ENCODE assay signal across 1 cellular context in genomic region chr4:184099541-184099966, GRCh38.
TF ChIP-seq lines count a peak whose summit lies in the region.

No MANE protein-coding gene starts in this region.

TF ChIP-seq in SK-N-SH, 30 proteins besides CTCF, POLR2A, EP300 and RAD21 (continued from another document):
- TF ChIP-seq IRF3 (IDR thresholded peaks at IDR 0.05; ENCODE audit: low read depth, low read length) = no peak
TF ChIP-seq in SK-N-SH: peak in this region for 0.
